Comparison of ENCODE assay signal across 8 cellular contexts in the genomic region with DNA sequence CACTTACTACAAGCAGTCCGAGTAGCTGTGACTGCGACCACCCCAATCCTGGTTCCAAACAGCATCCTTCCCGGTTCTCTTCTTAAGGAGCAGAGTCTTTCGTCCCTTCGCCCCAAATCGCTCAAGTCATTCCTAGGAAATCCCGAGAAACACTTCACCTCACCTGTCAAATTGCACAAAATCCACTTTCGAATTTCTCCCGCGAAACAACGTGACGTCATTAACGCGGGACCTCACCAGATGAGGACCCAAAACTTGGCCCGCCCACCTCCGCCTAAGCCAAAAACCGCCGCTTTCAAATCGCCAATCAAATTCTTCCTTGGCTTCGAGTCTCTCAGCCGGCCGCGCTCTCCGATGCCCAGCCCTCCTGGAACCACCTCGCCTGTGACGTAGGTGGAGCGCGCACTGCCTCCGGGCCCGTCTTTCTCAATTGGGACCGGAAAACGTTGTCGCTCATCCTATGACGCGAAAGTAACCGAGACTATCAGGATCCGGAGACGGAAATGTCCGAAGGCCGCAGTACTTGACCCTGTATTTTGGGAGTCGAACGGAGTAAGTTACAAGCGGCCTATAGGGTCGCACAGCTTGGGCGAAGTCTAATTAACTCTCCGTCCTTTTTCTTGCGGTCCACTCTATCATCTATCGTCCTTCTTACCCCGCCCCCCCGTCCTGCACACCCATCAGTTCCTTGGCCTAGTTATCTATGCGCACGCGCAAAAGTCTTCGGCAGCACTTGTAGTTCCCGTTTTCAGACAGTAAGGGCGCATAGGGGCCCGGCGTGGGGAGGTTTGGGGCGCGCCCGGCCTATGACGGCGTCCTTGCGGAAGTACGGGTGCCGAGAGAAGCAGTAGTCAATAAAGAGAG. TPM values are rescaled to one million over a fixed set of nuclear protein-coding genes. Genes with fewer than 3 reads are reported as not detected.
DNase-seq lines count a peak whose midpoint lies in the region; ATAC-seq and TF ChIP-seq lines count a peak whose summit lies in the region.

TSS of gene LARP7 (plus strand) at position 456 of the 864 bp plus-strand sequence. CDS start 7,527 bp downstream, outside the sequence.
TSS of gene ZGRF1 (minus strand) at position 222 of the 864 bp plus-strand sequence. CDS start 3,733 bp downstream, outside the sequence.

- no peaks in the 10 kb centered on the region for H3K27me3 Mint-ChIP-seq in activated CD4-positive, alpha-beta T cell treated with anti-CD3 and anti-CD28 coated beads for 36 hours

- H3K4me1 Mint-ChIP-seq in activated CD4-positive, alpha-beta T cell treated with anti-CD3 and anti-CD28 coated beads for 36 hours = peaks cover 23% of the 10 kb centered on the region

- TF ChIP-seq POLR2A in GM19193 (IDR thresholded peaks at IDR 0.05; ENCODE audit: extremely low read depth, insufficient read depth, insufficient read length) = peak; percentile 76

- DNase-seq in BE2C = peak; percentile 98
- peak; percentile 92 for DNase-seq in NCI-H510A treated with DMSO at 0.1 percent for 48 hours (lab: John Stamatoyannopoulos, UW)
- DNase-seq in activated CD4-positive, alpha-beta T cell treated with anti-CD3 and anti-CD28 coated beads for 36 hours = peak; percentile 99
- DNase-seq in kidney tubule cell (ENCODE audit: low spot score) = peak; percentile 99
- DNase-seq in stimulated activated CD4-positive, alpha-beta T cell treated with anti-CD3 and anti-CD28 coated beads, Interleukin-1b, Interleukin-23, amount 100 ng/mL, for 24 hours (ENCODE audit: low read depth in 4 of 4, low spot score in 1 of 4) = peak; percentile 92 to 96 (median 95)

- CTCF ChIA-PET in activated CD4-positive, alpha-beta T cell treated with anti-CD3 and anti-CD28 coated beads for 36 hours (lab: Charles Lee) = interaction anchor here (1.0 to 2.9 kb wide), 5 partner anchors 11 to 129 kb away, joined by 3 to 12 read pairs (median 3); no protein-coding TSS in a partner anchor

- H3K9me3 ChIP-seq in BE2C = no peaks in the 10 kb centered on the region

- H3K4me3 ChIP-seq in BE2C (ENCODE audit: low read depth, low read length) = peak within 1 kb of the TSS; percentile 95

- H3K9me3 Mint-ChIP-seq in activated CD4-positive, alpha-beta T cell treated with anti-CD3 and anti-CD28 coated beads for 36 hours (ENCODE audit: low read depth) = no peaks in the 10 kb centered on the region

- peak within 1 kb of the TSS; percentile 99 for H3K27ac ChIP-seq in cingulate gyrus (ENCODE audit: low read depth, low read length)

- no peaks in the 10 kb centered on the region for H3K4me1 ChIP-seq in BE2C

- peak; percentile 90 for ATAC-seq in HG03439 (IDR thresholded peaks at IDR 0.05; ENCODE audit: unreplicated experiment)
- peak; percentile 95 for ATAC-seq in activated CD4-positive, alpha-beta T cell treated with anti-CD3 and anti-CD28 coated beads for 36 hours

- intact Hi-C loops in activated CD4-positive, alpha-beta T cell treated with anti-CD3 and anti-CD28 coated beads for 36 hours (cut with DNase I, micrococcal nuclease) = loop anchor here (1.0 to 5.0 kb wide), 10 partner anchors 98 to 1125 kb away; partner anchors contain the start of genes AP1AR (in 2 of the 2), TIFA (in 2 of the 2) and CAMK2D (in 1 of the 2)

- no peaks in the 10 kb centered on the region; the same call in 1 of the 2 replicates for H3K36me3 ChIP-seq in BE2C

- peak; percentile 74 for TF ChIP-seq CTCF in BE2C (IDR thresholded peaks at IDR 0.05; ENCODE audit: low read depth, low read length)

- no peaks in the 10 kb centered on the region for H3K27me3 ChIP-seq in BE2C

- POLR2A ChIA-PET in activated CD4-positive, alpha-beta T cell treated with anti-CD3 and anti-CD28 coated beads for 36 hours (lab: Charles Lee) = interaction anchor here (0.6 kb wide), 1 partner anchor 314 kb away, joined by 3 read pairs; no protein-coding TSS in a partner anchor

- no peak within 1 kb of the TSS for H3K4me3 Mint-ChIP-seq in activated CD4-positive, alpha-beta T cell treated with anti-CD3 and anti-CD28 coated beads for 36 hours

- peaks cover 3% of the 10 kb centered on the region for H3K36me3 Mint-ChIP-seq in activated CD4-positive, alpha-beta T cell treated with anti-CD3 and anti-CD28 coated beads for 36 hours (ENCODE audit: low read depth)

- peak within 1 kb of the TSS; percentile 68 for H3K27ac Mint-ChIP-seq in activated CD4-positive, alpha-beta T cell treated with anti-CD3 and anti-CD28 coated beads for 36 hours

RNA-seq across cellular contexts. Expression of gene LARP7, which starts in this region (rescaled TPM):
- polyA plus RNA-seq in BE2C (2012; ENCODE audit: insufficient read depth, insufficient read length, low read depth) = 39.8 TPM
- 10 to 100 TPM; 46.5 to 47.1 TPM for total RNA-seq in activated CD4-positive, alpha-beta T cell treated with anti-CD3 and anti-CD28 coated beads for 36 hours

RNA-seq across cellular contexts. Expression of gene ZGRF1, which starts in this region (rescaled TPM):
- 1.8 TPM for polyA plus RNA-seq in BE2C (2012; ENCODE audit: insufficient read depth, insufficient read length, low read depth)
- 10 to 100 TPM; 38.4 to 45.0 TPM for total RNA-seq in activated CD4-positive, alpha-beta T cell treated with anti-CD3 and anti-CD28 coated beads for 36 hours

Comparison
In these comparisons a context has a peak if more than half of its experiments do, and no peak if none do; other contexts are left out.
1. Peak in every context shown above with its lines: DNase-seq, ATAC-seq, H3K4me3 ChIP-seq and H3K27ac ChIP-seq.